21 cellular contexts compared by ENCODE assay signal in genomic region chr14:35695647-35696046, GRCh38.
DNase-seq lines count a peak whose midpoint lies in the region; ATAC-seq, FAIRE-seq and TF ChIP-seq lines count a peak whose summit lies in the region.
"Had no signal": no experiment of that assay in that cellular context is flagged by ENCODE, and none has a peak within 500 bp of the region (broad histone marks: within the 10 kb centered on the region; RNA-seq: fewer than 3 reads in every experiment).

No MANE protein-coding gene starts in this region.

- H3K9me3 ChIP-seq in DND-41 (ENCODE audit: insufficient read depth, low read length, severe bottlenecking) (no peaks in the 10 kb centered on the region), IMR-90 (ENCODE audit: control insufficient read depth, insufficient read depth, low read length) (no peaks in the 10 kb centered on the region), astrocyte (ENCODE audit: insufficient read depth, low read depth, low read length) (no peaks in the 10 kb centered on the region)
- H3K9me3 ChIP-seq: SJCRH30 had no signal

- H2BK20ac ChIP-seq in IMR-90 (ENCODE audit: low read depth, low read length) = no peak overlapping the region

- POLR2A ChIA-PET in IMR-90 (lab: Charles Lee; ENCODE audit: unreplicated experiment) = no interaction called here

- no peak overlapping the region for H3K4me3 ChIP-seq in DND-41 (ENCODE audit: low read depth in 1 of 2, low read length in 2 of 2)
- no peak overlapping the region for H3K4me3 ChIP-seq in IMR-90 (ENCODE audit: insufficient read depth, low read depth, low read length)
- H3K4me3 ChIP-seq in astrocyte (ENCODE audit: insufficient read depth, low read depth, low read length) = no peak overlapping the region
- no peak overlapping the region for H3K4me3 ChIP-seq in fibroblast of the aortic adventitia (ENCODE audit: low read depth, low read length)
- H3K4me3 ChIP-seq: SJCRH30 had no signal

- WGBS in IMR-90 (ENCODE audit: extremely low coverage in 2 of 2, insufficient read length in 1 of 2), 2 experiments = no CpG with 5 or more reads among the region's 1 CpG

- no peak overlapping the region for H3K56ac ChIP-seq in IMR-90 (ENCODE audit: extremely low read depth, insufficient read depth, low read length)

- peak overlapping the region; percentile 83 for H3K27ac ChIP-seq in DND-41 (ENCODE audit: low read length)
- no peak overlapping the region for H3K27ac ChIP-seq in IMR-90 (ENCODE audit: insufficient read depth, low read length)
- H3K27ac ChIP-seq in astrocyte (ENCODE audit: low read depth, low read length) = no peak overlapping the region
- H3K27ac ChIP-seq: SJCRH30 had no signal

- dilution Hi-C loops in IMR-90 (cut with HindIII; ENCODE audit: low sequenced_read_pairs, unreplicated experiment) = loop anchor here (25.0 kb wide), 1 partner anchor 258 kb away; no protein-coding TSS in a partner anchor

- FAIRE-seq in astrocyte (lab: Jason Lieb, UNC) (no peak), GM12892 (lab: Jason Lieb, UNC) (no peak)

- CTCF ChIA-PET in IMR-90 (lab: Yijun Ruan, JAX) = interaction anchor here (0.5 kb wide), 1 partner anchor 872 kb away, joined by 6 read pairs; no protein-coding TSS in a partner anchor

- H3K4me3 Mint-ChIP-seq in astrocyte (ENCODE audit: unreplicated experiment) = no peak overlapping the region

- H3K23ac ChIP-seq in IMR-90 (ENCODE audit: low read depth, low read length) = no peak overlapping the region

- H2BK5ac ChIP-seq in IMR-90 (ENCODE audit: low read depth, low read length, poor library complexity, severe bottlenecking) = no peak overlapping the region

- H3K36me3 ChIP-seq in DND-41 (ENCODE audit: insufficient read depth, low read length) = no peaks in the 10 kb centered on the region
- H3K36me3 ChIP-seq in IMR-90 (ENCODE audit: control insufficient read depth, insufficient read depth, low read length) = no peaks in the 10 kb centered on the region
- no peaks in the 10 kb centered on the region for H3K36me3 ChIP-seq in astrocyte (ENCODE audit: insufficient read depth, low read length)
- H3K36me3 ChIP-seq: SJCRH30 had no signal

- no peak for TF ChIP-seq RAD21 in IMR-90 (IDR thresholded peaks at IDR 0.05; ENCODE audit: low read length)

- H2BK120ac ChIP-seq in IMR-90 (ENCODE audit: low read depth, low read length) = no peak overlapping the region

- DNase-seq in DND-41 (no peak), IMR-90 (peak; percentile 7), astrocyte (ENCODE audit: low read depth) (peak; percentile 33), fibroblast of the aortic adventitia (ENCODE audit: low read depth) (peak; percentile 30), nucleus accumbens (lab: John Stamatoyannopoulos, UW) (no peak), GM12892 (ENCODE audit: insufficient read length) (no peak)
- no peak for DNase-seq in activated CD4-positive, alpha-beta T cell treated with anti-CD3 and anti-CD28 coated beads, Interleukin-2, amount 50 U/mL, for 48 hours
- DNase-seq: Calu3; DMS79 treated with DMSO at 0.1 percent for 48 hours; H7; KG1; NCI-H1092 treated with DMSO at 0.1 percent for 48 hours; NCI-H1436; NCI-H187; NCI-H2081 treated with DMSO at 0.1 percent for 48 hours; NCI-H2171; NCI-H524; NCI-H748 treated with DMSO at 0.1 percent for 48 hours; NK-92 treated with Interleukin-12 subunit alpha and Interleukin-12 subunit beta, amount 100 ng/mL, for 24 hours; PC-3; SJCRH30 had no signal

- TF ChIP-seq POLR2A in IMR-90 (IDR thresholded peaks at IDR 0.05; ENCODE audit: low read depth, low read length) = no peak
- no peak for TF ChIP-seq POLR2A in GM12892 (IDR thresholded peaks at IDR 0.05; ENCODE audit: low read depth, low read length)

- H2AK9ac ChIP-seq in IMR-90 (replicated peaks; ENCODE audit: low read depth, low read length, poor library complexity) = no peak overlapping the region

- intact Hi-C loops in IMR-90 (cut with micrococcal nuclease) = no loop called here

- no peak overlapping the region for H3K18ac ChIP-seq in IMR-90 (ENCODE audit: low read depth, low read length)

- H3K9ac ChIP-seq in DND-41 (ENCODE audit: low read depth, low read length) (no peak overlapping the region), IMR-90 (ENCODE audit: low read depth, low read length) (no peak overlapping the region), astrocyte (ENCODE audit: low read length) (no peak overlapping the region)

- ATAC-seq in DND-41 (ENCODE audit: insufficient read depth, low read depth) = no peak
- no peak; the same call in 1 of the 2 replicates for ATAC-seq in IMR-90 (ENCODE audit: low read depth)
- ATAC-seq: PC-3 had no signal

- peak overlapping the region; percentile 71; the same call in 1 of the 2 replicates for H3K4me2 ChIP-seq in DND-41 (ENCODE audit: insufficient read depth, low read length)
- H3K4me2 ChIP-seq in IMR-90 (ENCODE audit: low read depth, low read length) = no peak overlapping the region
- H3K4me2 ChIP-seq in astrocyte (ENCODE audit: low read length) = no peak overlapping the region

- no peak overlapping the region for H2AK5ac ChIP-seq in IMR-90 (ENCODE audit: low read depth, low read length)

- H4K8ac ChIP-seq in IMR-90 (ENCODE audit: low read depth in 2 of 2, low read length in 2 of 2) = no peak overlapping the region

- H4K5ac ChIP-seq in IMR-90 (ENCODE audit: low read depth, low read length) = no peak overlapping the region

- in situ Hi-C loops in IMR-90 (cut with MboI; ENCODE audit: low sequenced_read_pairs) = no loop called here

- H3K79me1 ChIP-seq in IMR-90 (ENCODE audit: low read depth in 1 of 2, low read length in 2 of 2) = no peaks in the 10 kb centered on the region; a peak in 1 of 4 replicates

- H3K9me3 Mint-ChIP-seq in astrocyte (ENCODE audit: unreplicated experiment) = no peaks in the 10 kb centered on the region

- H3K36me3 Mint-ChIP-seq in astrocyte (ENCODE audit: low read depth, unreplicated experiment) = no peaks in the 10 kb centered on the region

- no peaks in the 10 kb centered on the region for H3K27me3 ChIP-seq in DND-41 (ENCODE audit: insufficient read depth, low read length, poor library complexity)
- no peaks in the 10 kb centered on the region for H3K27me3 ChIP-seq in IMR-90 (ENCODE audit: control insufficient read depth, insufficient read depth, low read length)
- no peaks in the 10 kb centered on the region for H3K27me3 ChIP-seq in astrocyte (ENCODE audit: insufficient read depth, low read length)
- H3K27me3 ChIP-seq: SJCRH30 had no signal

- no peak overlapping the region for H3K27ac Mint-ChIP-seq in astrocyte (ENCODE audit: unreplicated experiment)

- H3K79me2 ChIP-seq in DND-41 (ENCODE audit: insufficient read depth, low read length) (no peaks in the 10 kb centered on the region), astrocyte (ENCODE audit: insufficient read depth, low read length) (no peaks in the 10 kb centered on the region)

- H4K91ac ChIP-seq in IMR-90 (ENCODE audit: insufficient read depth, low read depth, low read length) = no peak overlapping the region

- no peaks in the 10 kb centered on the region for H3K9me1 ChIP-seq in IMR-90 (ENCODE audit: insufficient read depth, low read length)

- H3K4me1 ChIP-seq in DND-41 (ENCODE audit: insufficient read depth, low read length) (peaks cover 30% of the 10 kb centered on the region), IMR-90 (ENCODE audit: control insufficient read depth, insufficient read depth, low read length) (no peaks in the 10 kb centered on the region), astrocyte (ENCODE audit: insufficient read depth, low read length) (no peaks in the 10 kb centered on the region)
- H3K4me1 ChIP-seq: SJCRH30 had no signal

- no peak overlapping the region for H2BK15ac ChIP-seq in IMR-90 (ENCODE audit: low read depth, low read length)

- H3K4me1 Mint-ChIP-seq in astrocyte (ENCODE audit: low read depth, unreplicated experiment) = no peaks in the 10 kb centered on the region

- H4K20me1 ChIP-seq in DND-41 (ENCODE audit: insufficient read depth, low read length) (no peaks in the 10 kb centered on the region), IMR-90 (ENCODE audit: insufficient read depth, low read length) (no peaks in the 10 kb centered on the region), astrocyte (ENCODE audit: insufficient read depth, low read length) (no peaks in the 10 kb centered on the region)

- no peak overlapping the region for H3K14ac ChIP-seq in IMR-90 (replicated peaks; ENCODE audit: low read depth, low read length)

- no peak for TF ChIP-seq CTCF in DND-41 (IDR thresholded peaks at IDR 0.05; ENCODE audit: borderline replicate concordance, extremely low read depth, low read length, poor library complexity, severe bottlenecking)
- no peak for TF ChIP-seq CTCF in IMR-90 (conservative IDR thresholded peaks at IDR 0.05; ENCODE audit: low read depth, low read length)
- no peak for TF ChIP-seq CTCF in astrocyte (IDR thresholded peaks at IDR 0.05; ENCODE audit: insufficient read depth, low read depth, low read length)
- no peak for TF ChIP-seq CTCF in fibroblast of the aortic adventitia (IDR thresholded peaks at IDR 0.05; ENCODE audit: insufficient read depth, low read length)

- no peak overlapping the region for H3K4ac ChIP-seq in IMR-90 (ENCODE audit: low read depth, low read length)

- H3K27me3 Mint-ChIP-seq in astrocyte (ENCODE audit: low read depth, unreplicated experiment) = no peaks in the 10 kb centered on the region

- H2AFZ ChIP-seq in DND-41 (ENCODE audit: low read depth, low read length) (no peak overlapping the region), IMR-90 (replicated peaks; ENCODE audit: low read length, poor library complexity) (no peak overlapping the region), astrocyte (ENCODE audit: low read depth, low read length) (no peak overlapping the region)

- BruUV-seq in IMR-90 (replicated peaks; lab: Mats Ljungman, UMichigan) = no TSS peak

TF ChIP-seq in IMR-90, 13 proteins besides CTCF, POLR2A, EP300 and RAD21 (continues in another document):
- no peak for TF ChIP-seq RFX5 (IDR thresholded peaks at IDR 0.05; ENCODE audit: low read depth, low read length)
- no peak for TF ChIP-seq FOS (IDR thresholded peaks at IDR 0.05; ENCODE audit: low read depth, low read length)
- no peak for TF ChIP-seq NFE2L2 (IDR thresholded peaks at IDR 0.05; ENCODE audit: low read depth, low read length)
- TF ChIP-seq MXI1 (IDR thresholded peaks at IDR 0.05; ENCODE audit: borderline replicate concordance, low read depth, low read length) = no peak
- TF ChIP-seq ELK1 (IDR thresholded peaks at IDR 0.05; ENCODE audit: borderline replicate concordance, low read depth, low read length) = no peak

Comparison
In these comparisons a context has a peak if more than half of its experiments do, and no peak if none do; other contexts are left out.
1. DNase-seq: peak in IMR-90 (single experiment), astrocyte (single experiment) and fibroblast of the aortic adventitia (single experiment); none in DND-41 (single experiment), activated CD4-positive, alpha-beta T cell treated with anti-CD3 and anti-CD28 coated beads, Interleukin-2, amount 50 U/mL, for 48 hours (0 of 2), nucleus accumbens (0 of 56) and GM12892 (single experiment).